14 cellular contexts compared by ENCODE assay signal in the genomic region with DNA sequence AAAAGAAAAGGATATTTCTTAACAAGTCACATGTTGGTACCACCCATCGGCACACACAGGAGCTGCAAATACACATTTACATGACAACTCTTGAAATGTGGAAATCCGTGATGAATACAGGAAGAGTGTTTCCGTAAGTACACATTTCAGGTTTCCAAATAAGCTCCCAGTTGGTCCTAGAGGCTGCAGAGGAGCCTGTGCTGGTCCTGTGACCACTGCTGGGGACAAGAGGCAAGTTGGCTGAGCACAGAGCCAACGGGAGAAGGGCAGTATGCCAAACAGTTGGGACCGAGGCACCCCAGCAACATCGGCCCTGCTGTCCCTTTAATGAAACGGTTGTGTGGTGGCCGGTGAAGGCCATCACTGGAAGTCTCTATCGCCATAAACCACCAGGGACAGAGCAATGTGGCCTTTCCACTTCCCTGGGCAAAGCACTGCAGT. TPM values are rescaled to one million over a fixed set of nuclear protein-coding genes. Genes with fewer than 3 reads are reported as not detected.
DNase-seq lines count a peak whose midpoint lies in the region; ATAC-seq and TF ChIP-seq lines count a peak whose summit lies in the region.
"Had no signal": no experiment of that assay in that cellular context is flagged by ENCODE, and none has a peak within 500 bp of the region (broad histone marks: within the 10 kb centered on the region; RNA-seq: fewer than 3 reads in every experiment).

No MANE protein-coding gene starts in this region.

- H3K36me3 Mint-ChIP-seq in activated CD4-positive, alpha-beta T cell treated with anti-CD3 and anti-CD28 coated beads, Interleukin-2, amount 10 ng/mL, durations not matched to agents 24 days and 14 days (ENCODE audit: low read depth) = peaks cover 4% of the 10 kb centered on the region
- H3K36me3 Mint-ChIP-seq in activated CD8-positive, alpha-beta T cell treated with anti-CD3 and anti-CD28 coated beads for 36 hours (ENCODE audit: low read depth) = peaks cover 2% of the 10 kb centered on the region
- H3K36me3 Mint-ChIP-seq in stimulated activated naive B cell treated with anti-CD40 and anti-IgM and Interleukin-4, amounts not matched to agents 10 μg/mL and 1 μg/mL and 100 μg/mL, for 72 hours = peaks cover 23 to 33% of the 10 kb centered on the region in 2 donors

- no peak overlapping the region for H3K4me3 ChIP-seq in right cardiac atrium (ENCODE audit: low read length)
- H3K4me3 ChIP-seq: ascending aorta had no signal

- no peaks in the 10 kb centered on the region for H3K27me3 Mint-ChIP-seq in activated CD4-positive, alpha-beta T cell treated with anti-CD3 and anti-CD28 coated beads, Interleukin-2, amount 10 ng/mL, durations not matched to agents 24 days and 14 days
- H3K27me3 Mint-ChIP-seq in activated CD8-positive, alpha-beta T cell treated with anti-CD3 and anti-CD28 coated beads for 36 hours = no peaks in the 10 kb centered on the region
- no peaks in the 10 kb centered on the region for H3K27me3 Mint-ChIP-seq in stimulated activated naive B cell treated with anti-CD40 and anti-IgM and Interleukin-4, amounts not matched to agents 10 μg/mL and 1 μg/mL and 100 μg/mL, for 72 hours

- ATAC-seq in activated CD8-positive, alpha-beta T cell treated with anti-CD3 and anti-CD28 coated beads for 36 hours = no peak
- ATAC-seq in right cardiac atrium = peak in 1 of 2 donors; percentile 4
- ATAC-seq in stimulated activated naive B cell treated with anti-CD40 and anti-IgM and Interleukin-4, amounts not matched to agents 10 μg/mL and 1 μg/mL and 100 μg/mL, for 72 hours (replicated peaks) = no peak
- no peak for ATAC-seq in HG03025 (IDR thresholded peaks at IDR 0.05; ENCODE audit: low FRiP score, unreplicated experiment)
- no peak for ATAC-seq in HG03469 (IDR thresholded peaks at IDR 0.05; ENCODE audit: unreplicated experiment)
- ATAC-seq: esophagus mucosa, PC-3, sciatic nerve had no signal

- H3K9me3 ChIP-seq in right cardiac atrium (ENCODE audit: control insufficient read depth, low read length) = no peaks in the 10 kb centered on the region
- H3K9me3 ChIP-seq: ascending aorta had no signal

- peaks cover 14% of the 10 kb centered on the region for H3K4me1 ChIP-seq in right cardiac atrium (ENCODE audit: control insufficient read depth, insufficient read depth, low read length)

- CTCF ChIA-PET in activated CD8-positive, alpha-beta T cell treated with anti-CD3 and anti-CD28 coated beads for 36 hours (lab: Charles Lee) = interaction anchor here (0.8 to 2.7 kb wide), 5 partner anchors 9 to 165 kb away, joined by 3 to 7 read pairs (median 4); no protein-coding TSS in a partner anchor

- POLR2A ChIA-PET in activated CD8-positive, alpha-beta T cell treated with anti-CD3 and anti-CD28 coated beads for 36 hours (lab: Charles Lee) = interaction anchor here (1.5 kb wide), 1 partner anchor 118 kb away, joined by 3 read pairs; no protein-coding TSS in a partner anchor

- 39% methylated on average over 9 of the region's 9 CpGs for WGBS in right cardiac atrium

- H3K9me3 Mint-ChIP-seq in activated CD4-positive, alpha-beta T cell treated with anti-CD3 and anti-CD28 coated beads, Interleukin-2, amount 10 ng/mL, durations not matched to agents 24 days and 14 days = no peaks in the 10 kb centered on the region
- no peaks in the 10 kb centered on the region for H3K9me3 Mint-ChIP-seq in activated CD8-positive, alpha-beta T cell treated with anti-CD3 and anti-CD28 coated beads for 36 hours
- no peaks in the 10 kb centered on the region for H3K9me3 Mint-ChIP-seq in stimulated activated naive B cell treated with anti-CD40 and anti-IgM and Interleukin-4, amounts not matched to agents 10 μg/mL and 1 μg/mL and 100 μg/mL, for 72 hours

- TF ChIP-seq CTCF in activated CD8-positive, alpha-beta T cell treated with anti-CD3 and anti-CD28 coated beads for 36 hours (IDR thresholded peaks at IDR 0.05) = no peak

- H3K27ac Mint-ChIP-seq in activated CD4-positive, alpha-beta T cell treated with anti-CD3 and anti-CD28 coated beads, Interleukin-2, amount 10 ng/mL, durations not matched to agents 24 days and 14 days = peak overlapping the region; percentile 78
- peak overlapping the region; percentile 5 for H3K27ac Mint-ChIP-seq in activated CD8-positive, alpha-beta T cell treated with anti-CD3 and anti-CD28 coated beads for 36 hours
- peak overlapping the region; percentile 92 for H3K27ac Mint-ChIP-seq in stimulated activated naive B cell treated with anti-CD40 and anti-IgM and Interleukin-4, amounts not matched to agents 10 μg/mL and 1 μg/mL and 100 μg/mL, for 72 hours

- DNase-seq in activated CD4-positive, alpha-beta T cell treated with anti-CD3 and anti-CD28 coated beads, Interleukin-2, amount 10 ng/mL, durations not matched to agents 24 days and 14 days = no peak
- no peak for DNase-seq in activated CD4-positive, alpha-beta T cell treated with anti-CD3 and anti-CD28 coated beads for 1 hour
- DNase-seq in activated CD8-positive, alpha-beta T cell treated with anti-CD3 and anti-CD28 coated beads for 36 hours = no peak
- peak in 1 of 3 donors; percentile 67 for DNase-seq in right cardiac atrium
- DNase-seq in stimulated activated naive B cell treated with anti-CD40 and anti-IgM and Interleukin-4, amounts not matched to agents 10 μg/mL and 1 μg/mL and 100 μg/mL, for 72 hours = no peak
- no peak for DNase-seq in hepatic stellate cell (ENCODE audit: low spot score)
- DNase-seq: NCI-H1930; PC-3; stimulated activated CD8-positive, alpha-beta memory T cell treated with anti-CD3 and anti-CD28 coated beads, Interleukin-4, amount 100 ng/mL, for 48 hours had no signal

- H3K4me1 Mint-ChIP-seq in activated CD4-positive, alpha-beta T cell treated with anti-CD3 and anti-CD28 coated beads, Interleukin-2, amount 10 ng/mL, durations not matched to agents 24 days and 14 days = peaks cover 34% of the 10 kb centered on the region
- peaks cover 32% of the 10 kb centered on the region for H3K4me1 Mint-ChIP-seq in activated CD8-positive, alpha-beta T cell treated with anti-CD3 and anti-CD28 coated beads for 36 hours (ENCODE audit: low read depth)
- H3K4me1 Mint-ChIP-seq in stimulated activated naive B cell treated with anti-CD40 and anti-IgM and Interleukin-4, amounts not matched to agents 10 μg/mL and 1 μg/mL and 100 μg/mL, for 72 hours = peaks cover 39 to 79% of the 10 kb centered on the region in 2 donors

- peak overlapping the region; percentile 16 for H3K4me3 Mint-ChIP-seq in activated CD4-positive, alpha-beta T cell treated with anti-CD3 and anti-CD28 coated beads, Interleukin-2, amount 10 ng/mL, durations not matched to agents 24 days and 14 days
- H3K4me3 Mint-ChIP-seq in activated CD8-positive, alpha-beta T cell treated with anti-CD3 and anti-CD28 coated beads for 36 hours = no peak overlapping the region
- peak overlapping the region; percentile 53 to 65 for H3K4me3 Mint-ChIP-seq in stimulated activated naive B cell treated with anti-CD40 and anti-IgM and Interleukin-4, amounts not matched to agents 10 μg/mL and 1 μg/mL and 100 μg/mL, for 72 hours

- H3K27me3 ChIP-seq in right cardiac atrium (ENCODE audit: control insufficient read depth, insufficient read depth) = no peaks in the 10 kb centered on the region
- H3K27me3 ChIP-seq: ascending aorta had no signal

- peak overlapping the region; percentile 75 for H3K27ac ChIP-seq in right cardiac atrium (ENCODE audit: low read length)
- H3K27ac ChIP-seq: ascending aorta had no signal

- intact Hi-C loops in activated CD4-positive, alpha-beta T cell treated with anti-CD3 and anti-CD28 coated beads, Interleukin-2, amount 10 ng/mL, durations not matched to agents 24 days and 14 days (cut with micrococcal nuclease) = loop anchor here (1.0 to 10.0 kb wide), 3 partner anchors 32 to 69 kb away; no protein-coding TSS in a partner anchor
- intact Hi-C loops in activated CD8-positive, alpha-beta T cell treated with anti-CD3 and anti-CD28 coated beads for 36 hours (cut with micrococcal nuclease) = no loop called here
- intact Hi-C loops in right cardiac atrium (cut with DNase I) = no loop called here

RNA-seq across cellular contexts. Expression of gene ARFGAP3, which starts 38.5 kb away (rescaled TPM):
- 33.2 and 34.8 TPM in 2 replicates for total RNA-seq in activated CD4-positive, alpha-beta T cell treated with anti-CD3 and anti-CD28 coated beads, Interleukin-2, amount 10 ng/mL, durations not matched to agents 24 days and 14 days
- total RNA-seq in activated CD8-positive, alpha-beta T cell treated with anti-CD3 and anti-CD28 coated beads for 36 hours = 10 to 100 TPM; 27.1 to 27.2 TPM
- 10 to 100 TPM; 23.3 to 37.7 (median 27.5) TPM for total RNA-seq in right cardiac atrium
- 17.0 TPM for polyA plus RNA-seq in right cardiac atrium

Comparison
In these comparisons a context has a peak if more than half of its experiments do, and no peak if none do; other contexts are left out.
1. H3K27ac Mint-ChIP-seq: peak in every context shown above with its lines; median percentile 92 in stimulated activated naive B cell treated with anti-CD40 and anti-IgM and Interleukin-4, amounts not matched to agents 10 μg/mL and 1 μg/mL and 100 μg/mL, for 72 hours; 78 in activated CD4-positive, alpha-beta T cell treated with anti-CD3 and anti-CD28 coated beads, Interleukin-2, amount 10 ng/mL, durations not matched to agents 24 days and 14 days; 5 in activated CD8-positive, alpha-beta T cell treated with anti-CD3 and anti-CD28 coated beads for 36 hours.